Comparison of ENCODE assay signal across 1 cellular context in genomic region chr20:63739129-63740069, GRCh38.
TF ChIP-seq lines count a peak whose summit lies in the region.

A gene with protein sequence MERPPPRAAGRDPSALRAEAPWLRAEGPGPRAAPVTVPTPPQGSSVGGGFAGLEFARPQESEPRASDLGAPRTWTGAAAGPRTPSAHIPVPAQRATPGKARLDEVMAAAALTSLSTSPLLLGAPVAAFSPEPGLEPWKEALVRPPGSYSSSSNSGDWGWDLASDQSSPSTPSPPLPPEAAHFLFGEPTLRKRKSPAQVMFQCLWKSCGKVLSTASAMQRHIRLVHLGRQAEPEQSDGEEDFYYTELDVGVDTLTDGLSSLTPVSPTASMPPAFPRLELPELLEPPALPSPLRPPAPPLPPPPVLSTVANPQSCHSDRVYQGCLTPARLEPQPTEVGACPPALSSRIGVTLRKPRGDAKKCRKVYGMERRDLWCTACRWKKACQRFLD (plus strand): TSS chr20:63739776. CDS start chr20:63739913, 137 bp downstream.

TF ChIP-seq in HepG2, 621 proteins besides CTCF, POLR2A, EP300 and RAD21 (continued from another document and continues in another):
- TF ChIP-seq CHD4 (IDR thresholded peaks at IDR 0.05; ENCODE audit: borderline replicate concordance, low read length) (no peak), HHEX (CRISPR knock-in tag; IDR thresholded peaks at IDR 0.05) (no peak), ZBTB7A (CRISPR knock-in tag; IDR thresholded peaks at IDR 0.05) (peak; percentile 99), HNRNPL (IDR thresholded peaks at IDR 0.05; ENCODE audit: low read depth, low read length) (peak; percentile 96), SIX1 (CRISPR knock-in tag; IDR thresholded peaks at IDR 0.05; ENCODE audit: borderline replicate concordance) (peak; percentile 45; the same call in 1 of the 2 replicates), MYPOP (CRISPR knock-in tag; IDR thresholded peaks at IDR 0.05) (peak; percentile 75; the same call in 1 of the 2 replicates), ZNF253 (CRISPR knock-in tag; IDR thresholded peaks at IDR 0.05; ENCODE audit: borderline replicate concordance) (0 out of 2 replicates have a peak, but pooled peaks have one; percentile 33), KDM5A (IDR thresholded peaks at IDR 0.05; ENCODE audit: borderline replicate concordance, low read length) (peak; percentile 29; the same call in 1 of the 2 replicates), FOXK1 (CRISPR knock-in tag; IDR thresholded peaks at IDR 0.05; ENCODE audit: borderline replicate concordance, low read depth) (peak; percentile 55; the same call in 1 of the 2 replicates), MEIS2 (CRISPR knock-in tag; IDR thresholded peaks at IDR 0.05) (peak; percentile 79; the same call in 1 of the 2 replicates), AGO2 (optimal IDR thresholded peaks at IDR 0.05; ENCODE audit: low read depth, low read length) (peak; percentile 98), RCOR2 (CRISPR knock-in tag; IDR thresholded peaks at IDR 0.05) (no peak), RERE (CRISPR knock-in tag; IDR thresholded peaks at IDR 0.05; ENCODE audit: low read depth) (no peak), SIN3A (IDR thresholded peaks at IDR 0.05; ENCODE audit: borderline replicate concordance, low read depth, low read length) (peak; percentile 78; the same call in 1 of the 2 replicates), KLF6 (CRISPR knock-in tag; IDR thresholded peaks at IDR 0.05) (peak; percentile 86; the same call in 1 of the 2 replicates), AKAP8 (CRISPR knock-in tag; IDR thresholded peaks at IDR 0.05) (peak; percentile 98), ZNF326 (CRISPR knock-in tag; IDR thresholded peaks at IDR 0.05; ENCODE audit: borderline replicate concordance) (no peak), SP140L (CRISPR knock-in tag; IDR thresholded peaks at IDR 0.05; ENCODE audit: borderline replicate concordance) (no peak), THYN1 (CRISPR knock-in tag; IDR thresholded peaks at IDR 0.05; ENCODE audit: borderline replicate concordance, low read depth) (no peak), SMYD3 (CRISPR knock-in tag; IDR thresholded peaks at IDR 0.05) (peak; percentile 45; the same call in 1 of the 2 replicates), PCBP2 (optimal IDR thresholded peaks at IDR 0.05; ENCODE audit: low read depth, low read length, poor library complexity, severe bottlenecking) (no peak), SRSF4 (IDR thresholded peaks at IDR 0.05; ENCODE audit: low read depth, low read length, poor library complexity, severe bottlenecking) (peak; percentile 63), ZNF768 (CRISPR knock-in tag; IDR thresholded peaks at IDR 0.05) (peak; percentile 62; the same call in 1 of the 2 replicates), ZNF546 (CRISPR knock-in tag; conservative IDR thresholded peaks at IDR 0.05) (0 out of 2 replicates have a peak, but pooled peaks have one; percentile 28), ZC3H13 (CRISPR knock-in tag; IDR thresholded peaks at IDR 0.05) (peak; percentile 95), NKX3-1 (CRISPR knock-in tag; IDR thresholded peaks at IDR 0.05) (peak; percentile 94), ZNF703 (CRISPR knock-in tag; IDR thresholded peaks at IDR 0.05; ENCODE audit: borderline replicate concordance) (no peak; the same call in 1 of the 2 replicates), ZNF451 (CRISPR knock-in tag; IDR thresholded peaks at IDR 0.05) (peak; percentile 84; the same call in 1 of the 2 replicates), HMG20B (CRISPR knock-in tag; conservative IDR thresholded peaks at IDR 0.05) (0 out of 2 replicates have a peak, but pooled peaks have one; percentile 65), ZFP62 (CRISPR knock-in tag; IDR thresholded peaks at IDR 0.05) (no peak), MIER3 (CRISPR knock-in tag; IDR thresholded peaks at IDR 0.05; ENCODE audit: borderline replicate concordance) (peak; percentile 76; the same call in 1 of the 2 replicates), SP2 (CRISPR knock-in tag; IDR thresholded peaks at IDR 0.05) (no peak), ZNF432 (CRISPR knock-in tag; IDR thresholded peaks at IDR 0.05; ENCODE audit: borderline replicate concordance) (no peak), DPF2 (CRISPR knock-in tag; IDR thresholded peaks at IDR 0.05; ENCODE audit: borderline replicate concordance, low read depth) (peak; percentile 65; the same call in 1 of the 2 replicates), ATM (IDR thresholded peaks at IDR 0.05; ENCODE audit: borderline replicate concordance) (no peak), PTBP1 (IDR thresholded peaks at IDR 0.05; ENCODE audit: low read depth, low read length, poor library complexity, severe bottlenecking) (no peak), ZNF121 (CRISPR knock-in tag; IDR thresholded peaks at IDR 0.05) (no peak; the same call in 1 of the 2 replicates), ARNTL (CRISPR knock-in tag; IDR thresholded peaks at IDR 0.05) (peak; percentile 96), HOXA5 (CRISPR knock-in tag; IDR thresholded peaks at IDR 0.05) (peak; percentile 95), RFX3 (CRISPR knock-in tag; IDR thresholded peaks at IDR 0.05) (no peak; the same call in 1 of the 2 replicates), ZFP41 (CRISPR knock-in tag; IDR thresholded peaks at IDR 0.05; ENCODE audit: borderline replicate concordance) (no peak), U2AF2 (IDR thresholded peaks at IDR 0.05; ENCODE audit: low read depth, low read length) (no peak; the same call in 1 of the 2 replicates), ZNF597 (CRISPR knock-in tag; IDR thresholded peaks at IDR 0.05) (no peak), ZSCAN25 (CRISPR knock-in tag; IDR thresholded peaks at IDR 0.05) (peak; percentile 86), ZNF256 (CRISPR knock-in tag; conservative IDR thresholded peaks at IDR 0.05) (peak; percentile 55; the same call in 1 of the 2 replicates), MLXIP (CRISPR knock-in tag; IDR thresholded peaks at IDR 0.05; ENCODE audit: borderline replicate concordance) (peak; percentile 91), RARG (CRISPR knock-in tag; IDR thresholded peaks at IDR 0.05; ENCODE audit: low read depth) (no peak)
- TF ChIP-seq, protein P1, sequence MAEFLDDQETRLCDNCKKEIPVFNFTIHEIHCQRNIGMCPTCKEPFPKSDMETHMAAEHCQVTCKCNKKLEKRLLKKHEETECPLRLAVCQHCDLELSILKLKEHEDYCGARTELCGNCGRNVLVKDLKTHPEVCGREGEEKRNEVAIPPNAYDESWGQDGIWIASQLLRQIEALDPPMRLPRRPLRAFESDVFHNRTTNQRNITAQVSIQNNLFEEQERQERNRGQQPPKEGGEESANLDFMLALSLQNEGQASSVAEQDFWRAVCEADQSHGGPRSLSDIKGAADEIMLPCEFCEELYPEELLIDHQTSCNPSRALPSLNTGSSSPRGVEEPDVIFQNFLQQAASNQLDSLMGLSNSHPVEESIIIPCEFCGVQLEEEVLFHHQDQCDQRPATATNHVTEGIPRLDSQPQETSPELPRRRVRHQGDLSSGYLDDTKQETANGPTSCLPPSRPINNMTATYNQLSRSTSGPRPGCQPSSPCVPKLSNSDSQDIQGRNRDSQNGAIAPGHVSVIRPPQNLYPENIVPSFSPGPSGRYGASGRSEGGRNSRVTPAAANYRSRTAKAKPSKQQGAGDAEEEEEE (CRISPR knock-in tag; IDR thresholded peaks at IDR 0.05; ENCODE audit: borderline replicate concordance) = no peak
- TF ChIP-seq, protein P2, sequence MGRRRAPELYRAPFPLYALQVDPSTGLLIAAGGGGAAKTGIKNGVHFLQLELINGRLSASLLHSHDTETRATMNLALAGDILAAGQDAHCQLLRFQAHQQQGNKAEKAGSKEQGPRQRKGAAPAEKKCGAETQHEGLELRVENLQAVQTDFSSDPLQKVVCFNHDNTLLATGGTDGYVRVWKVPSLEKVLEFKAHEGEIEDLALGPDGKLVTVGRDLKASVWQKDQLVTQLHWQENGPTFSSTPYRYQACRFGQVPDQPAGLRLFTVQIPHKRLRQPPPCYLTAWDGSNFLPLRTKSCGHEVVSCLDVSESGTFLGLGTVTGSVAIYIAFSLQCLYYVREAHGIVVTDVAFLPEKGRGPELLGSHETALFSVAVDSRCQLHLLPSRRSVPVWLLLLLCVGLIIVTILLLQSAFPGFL (CRISPR knock-in tag; IDR thresholded peaks at IDR 0.05) = no peak
- TF ChIP-seq, protein P3, sequence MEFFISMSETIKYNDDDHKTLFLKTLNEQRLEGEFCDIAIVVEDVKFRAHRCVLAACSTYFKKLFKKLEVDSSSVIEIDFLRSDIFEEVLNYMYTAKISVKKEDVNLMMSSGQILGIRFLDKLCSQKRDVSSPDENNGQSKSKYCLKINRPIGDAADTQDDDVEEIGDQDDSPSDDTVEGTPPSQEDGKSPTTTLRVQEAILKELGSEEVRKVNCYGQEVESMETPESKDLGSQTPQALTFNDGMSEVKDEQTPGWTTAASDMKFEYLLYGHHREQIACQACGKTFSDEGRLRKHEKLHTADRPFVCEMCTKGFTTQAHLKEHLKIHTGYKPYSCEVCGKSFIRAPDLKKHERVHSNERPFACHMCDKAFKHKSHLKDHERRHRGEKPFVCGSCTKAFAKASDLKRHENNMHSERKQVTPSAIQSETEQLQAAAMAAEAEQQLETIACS (CRISPR knock-in tag; IDR thresholded peaks at IDR 0.05) = peak; percentile 95
